8 cellular contexts compared by ENCODE assay signal in genomic region chr12:122471324-122472226, GRCh38. TPM values are rescaled to one million over a fixed set of nuclear protein-coding genes. Genes with fewer than 3 reads are reported as not detected.
A peak's percentile ranks its signal among the peaks of the same experiment; 100 is the strongest.
DNase-seq lines count a peak whose midpoint lies in the region; ATAC-seq, FAIRE-seq and TF ChIP-seq lines count a peak whose summit lies in the region.

No MANE protein-coding gene starts in this region.

- intact Hi-C loops in left colon (cut with DNase I, micrococcal nuclease) (loop anchor here (5.0 to 10.0 kb wide), 2 partner anchors 74 to 77 kb away; no protein-coding TSS in a partner anchor), testis (cut with DNase I; ENCODE audit: low total_unique reads) (no loop called here)

- no peak for TF ChIP-seq POLR2A in testis (IDR thresholded peaks at IDR 0.05)

- DNase-seq in Caki2 (ENCODE audit: low read depth) (peak; percentile 38), HFF-Myc (ENCODE audit: extremely low read depth, low read depth) (peak; percentile 54), NCI-H82 (lab: John Stamatoyannopoulos, UW) (peak; percentile 57), bronchial epithelial cell (ENCODE audit: low read depth) (peak; percentile 77), left colon (no peak), testis (no peak)
- DNase-seq in effector CD8-positive, alpha-beta T cell (lab: John Stamatoyannopoulos, UW): no peak

- H3K27me3 ChIP-seq in bronchial epithelial cell (ENCODE audit: control insufficient read depth, insufficient read depth, low read length): no peaks in the 10 kb centered on the region
- no peaks in the 10 kb centered on the region for H3K27me3 ChIP-seq in testis

- no peak for FAIRE-seq in bronchial epithelial cell (lab: Jason Lieb, UNC)

- no peak overlapping the region for H3K4me3 ChIP-seq in HFF-Myc (replicated peaks; ENCODE audit: low read depth, low read length)
- H3K4me3 ChIP-seq in bronchial epithelial cell (ENCODE audit: low read depth, low read length): no peak overlapping the region
- no peak overlapping the region for H3K4me3 ChIP-seq in testis

- TF ChIP-seq CTCF in HFF-Myc (IDR thresholded peaks at IDR 0.05; ENCODE audit: low read depth, low read length, missing control alignments): peak; percentile 70
- TF ChIP-seq CTCF in bronchial epithelial cell (IDR thresholded peaks at IDR 0.05; ENCODE audit: insufficient read depth, low read length, severe bottlenecking): peak; percentile 35
- peak; percentile 61 to 77 (median 75) for TF ChIP-seq CTCF in testis (IDR thresholded peaks at IDR 0.05)

- 38 to 41% methylated on average over 3 of the region's 3 CpGs for WGBS in testis, 2 donors

- ATAC-seq in left colon: peak; percentile 79
- no peak for ATAC-seq in HG02938 (IDR thresholded peaks at IDR 0.05; ENCODE audit: unreplicated experiment)

- peaks cover 13% of the 10 kb centered on the region for H3K36me3 ChIP-seq in bronchial epithelial cell (ENCODE audit: control insufficient read depth, insufficient read depth, low read length)
- H3K36me3 ChIP-seq in testis (ENCODE audit: low read depth, missing control alignments): no peaks in the 10 kb centered on the region

- in situ Hi-C loops in Caki2 (cut with HindIII; ENCODE audit: low pct_unique_long_range_greater_than_20kb, low sequenced_read_pairs): no loop called here

- H3K27ac ChIP-seq in testis: peak overlapping the region; percentile 15 to 21

- no peaks in the 10 kb centered on the region for H3K9me3 ChIP-seq in testis

- H3K4me1 ChIP-seq in testis: peaks cover 4% of the 10 kb centered on the region

RNA-seq across cellular contexts. Expression of gene ZCCHC8, which starts 29.2 kb away (rescaled TPM):
- 12.9 and 16.5 TPM in 2 replicates for total RNA-seq in Caki2 (2014; rRNA removed; shearing (Covaris generic); ENCODE audit: low replicate concordance)
- total RNA-seq in bronchial epithelial cell (12.9 and 15.6 TPM in 2 replicates), left colon (10 to 100 TPM; 18.7 to 20.0 TPM), testis (10 to 100 TPM; 25.6 to 38.3 TPM)
- 28.8 TPM for polyA plus RNA-seq in testis (ENCODE audit: insufficient read depth, low read depth, low replicate concordance)

RNA-seq across cellular contexts. Expression of gene CLIP1, which starts 49.1 kb away (rescaled TPM):
- total RNA-seq in Caki2 (2014; rRNA removed; shearing (Covaris generic); ENCODE audit: low replicate concordance): 26.9 and 28.4 TPM in 2 replicates
- total RNA-seq in bronchial epithelial cell (69.0 and 97.2 TPM in 2 replicates), left colon (10 to 100 TPM; 53.8 to 57.5 TPM), testis (10 to 100 TPM; 51.9 to 66.5 TPM)
- 25.1 TPM for polyA plus RNA-seq in testis (ENCODE audit: insufficient read depth, low read depth, low replicate concordance)

RNA-seq across cellular contexts. Expression of gene RSRC2, which starts 55.2 kb away (rescaled TPM):
- 16.9 and 29.3 TPM in 2 replicates for total RNA-seq in Caki2 (2014; rRNA removed; shearing (Covaris generic); ENCODE audit: low replicate concordance)
- 22.6 and 44.0 TPM in 2 replicates for total RNA-seq in bronchial epithelial cell
- total RNA-seq in left colon: 10 to 100 TPM; 49.4 to 67.4 TPM
- 100 to 1,000 TPM in 1 of 2 donors, 10 to 100 TPM in 1; 93.1 to 133 TPM for total RNA-seq in testis
- polyA plus RNA-seq in testis (ENCODE audit: insufficient read depth, low read depth, low replicate concordance): 50.7 TPM

RNA-seq across cellular contexts. Expression of gene KNTC1, which starts 55.5 kb away (rescaled TPM):
- 28.6 and 32.6 TPM in 2 replicates for total RNA-seq in Caki2 (2014; rRNA removed; shearing (Covaris generic); ENCODE audit: low replicate concordance)
- total RNA-seq in bronchial epithelial cell: 6.8 and 7.6 TPM in 2 replicates
- 10 to 100 TPM; 10.1 to 17.5 TPM for total RNA-seq in left colon
- 100 to 1,000 TPM in 1 of 2 donors, 10 to 100 TPM in 1; 79.8 to 118 TPM for total RNA-seq in testis
- polyA plus RNA-seq in testis (ENCODE audit: insufficient read depth, low read depth, low replicate concordance): 46.1 TPM

Comparison
In these comparisons a context has a peak if more than half of its experiments do, and no peak if none do; other contexts are left out.
1. DNase-seq: peak in Caki2 (single experiment), HFF-Myc (single experiment), NCI-H82 (single experiment) and bronchial epithelial cell (single experiment); none in left colon (0 of 2), testis (single experiment) and effector CD8-positive, alpha-beta T cell (single experiment).
2. Peak in every context shown above with its lines, with median percentiles within 50 percentile points of each other: CTCF ChIP-seq.